Comparison of ENCODE assay signal across 21 cellular contexts in genomic region chr22:38302906-38303305, GRCh38. TPM values are rescaled to one million over a fixed set of nuclear protein-coding genes. Genes with fewer than 3 reads are reported as not detected.
DNase-seq lines count a peak whose midpoint lies in the region; ATAC-seq and TF ChIP-seq lines count a peak whose summit lies in the region.
"Had no signal": no experiment of that assay in that cellular context is flagged by ENCODE, and none has a peak within 500 bp of the region (broad histone marks: within the 10 kb centered on the region; RNA-seq: fewer than 3 reads in every experiment).

No MANE protein-coding gene starts in this region.

- H3K4me3 ChIP-seq in heart right ventricle, result no peak overlapping the region
- H3K4me3 ChIP-seq in RWPE2 (ENCODE audit: severe bottlenecking), result no peak overlapping the region
- H3K4me3 ChIP-seq: GM23338, HAP-1, MG63 had no signal

- peaks cover 17 to 79% (median 55%) of the 10 kb centered on the region in 9 donors for H3K4me1 ChIP-seq in heart right ventricle
- peaks cover 75% of the 10 kb centered on the region for H3K4me1 ChIP-seq in RWPE2 (ENCODE audit: insufficient read depth, poor library complexity, severe bottlenecking)

- H3K9me3 Mint-ChIP-seq in glutamatergic neuron (ENCODE audit: unreplicated experiment), result peaks cover 6% of the 10 kb centered on the region
- no peaks in the 10 kb centered on the region for H3K9me3 Mint-ChIP-seq in stimulated activated naive B cell treated with anti-CD40 and anti-IgM and Interleukin-4, amounts not matched to agents 10 μg/mL and 1 μg/mL and 100 μg/mL, for 72 hours
- no peaks in the 10 kb centered on the region for H3K9me3 Mint-ChIP-seq in WTC11
- H3K9me3 Mint-ChIP-seq: CD4-positive, CD25-positive, alpha-beta regulatory T cell; GM23338 had no signal

- TF ChIP-seq CTCF in heart right ventricle (IDR thresholded peaks at IDR 0.05), result no peak
- no peak for TF ChIP-seq CTCF in RWPE2 (IDR thresholded peaks at IDR 0.05; ENCODE audit: poor library complexity, severe bottlenecking)
- TF ChIP-seq CTCF in glutamatergic neuron (IDR thresholded peaks at IDR 0.05; ENCODE audit: partially characterized antibody, unreplicated experiment), result no peak
- no peak for TF ChIP-seq CTCF in WTC11 (IDR thresholded peaks at IDR 0.05)

- intact Hi-C loops in heart right ventricle (cut with DNase I), result no loop called here
- intact Hi-C loops in left cardiac atrium (cut with DNase I), result loop anchor here in 1 of 2 donors (10.0 kb wide), 1 partner anchor 188 kb away; the partner anchor contains the start of gene BAIAP2L2

- peaks cover 3% of the 10 kb centered on the region for H3K27me3 Mint-ChIP-seq in glutamatergic neuron (ENCODE audit: unreplicated experiment)
- H3K27me3 Mint-ChIP-seq in stimulated activated naive B cell treated with anti-CD40 and anti-IgM and Interleukin-4, amounts not matched to agents 10 μg/mL and 1 μg/mL and 100 μg/mL, for 72 hours, result no peaks in the 10 kb centered on the region
- H3K27me3 Mint-ChIP-seq in WTC11 (ENCODE audit: low read depth), result no peaks in the 10 kb centered on the region
- H3K27me3 Mint-ChIP-seq: CD4-positive, CD25-positive, alpha-beta regulatory T cell had no signal

- H3K9me3 ChIP-seq in heart right ventricle (no peaks in the 10 kb centered on the region), RWPE2 (ENCODE audit: severe bottlenecking) (no peaks in the 10 kb centered on the region)
- H3K9me3 ChIP-seq: HAP-1, MG63 had no signal

- CTCF ChIA-PET in WTC11 (lab: Charles Lee), result no interaction called here

- H3K4me1 Mint-ChIP-seq in glutamatergic neuron (ENCODE audit: low read depth, unreplicated experiment), result peaks cover 22% of the 10 kb centered on the region
- peaks cover 23 to 39% of the 10 kb centered on the region in 2 donors for H3K4me1 Mint-ChIP-seq in stimulated activated naive B cell treated with anti-CD40 and anti-IgM and Interleukin-4, amounts not matched to agents 10 μg/mL and 1 μg/mL and 100 μg/mL, for 72 hours
- peaks cover 35% of the 10 kb centered on the region for H3K4me1 Mint-ChIP-seq in WTC11

- H3K36me3 ChIP-seq in heart right ventricle (peaks cover 6 to 71% (median 53%) of the 10 kb centered on the region in 9 donors), RWPE2 (ENCODE audit: low read depth) (peaks cover 96% of the 10 kb centered on the region)

- WGBS in heart right ventricle, 2 donors, result 92 to 94% methylated on average over 19 of the region's 19 CpGs

- DNase-seq in heart right ventricle, result no peak
- DNase-seq in left cardiac atrium, result no peak
- DNase-seq in RWPE2 (ENCODE audit: low spot score), result no peak
- DNase-seq in glutamatergic neuron, result no peak
- no peak for DNase-seq in stimulated activated naive B cell treated with anti-CD40 and anti-IgM and Interleukin-4, amounts not matched to agents 10 μg/mL and 1 μg/mL and 100 μg/mL, for 72 hours
- DNase-seq in D341Med (ENCODE audit: low spot score), result no peak
- DNase-seq in WTC11 (ENCODE audit: low spot score), result no peak
- no peak for DNase-seq in NCI-H748 treated with DMSO at 0.1 percent for 48 hours (lab: John Stamatoyannopoulos, UW)
- DNase-seq: 8988T; CD4-positive, CD25-positive, alpha-beta regulatory T cell; KBM-7; MG63; NCI-H1105 treated with DMSO at 0.1 percent for 48 hours; NCI-H146; NCI-H1930; NCI-H2107; NCI-H524; NCI-H774; SHP77 had no signal

- no peak for ATAC-seq in heart right ventricle
- ATAC-seq in left cardiac atrium, result no peak
- ATAC-seq in RWPE2 (ENCODE audit: low read depth), result no peak
- no peak for ATAC-seq in stimulated activated naive B cell treated with anti-CD40 and anti-IgM and Interleukin-4, amounts not matched to agents 10 μg/mL and 1 μg/mL and 100 μg/mL, for 72 hours (replicated peaks)
- ATAC-seq in WTC11, result no peak
- ATAC-seq: GM23338 had no signal

- POLR2A ChIA-PET in WTC11 (lab: Charles Lee), result no interaction called here

- H3K36me3 Mint-ChIP-seq in glutamatergic neuron (ENCODE audit: unreplicated experiment) (no peaks in the 10 kb centered on the region), WTC11 (peaks cover 58% of the 10 kb centered on the region)
- peaks cover 30 to 50% of the 10 kb centered on the region in 2 donors for H3K36me3 Mint-ChIP-seq in stimulated activated naive B cell treated with anti-CD40 and anti-IgM and Interleukin-4, amounts not matched to agents 10 μg/mL and 1 μg/mL and 100 μg/mL, for 72 hours

- no peak overlapping the region for H3K4me3 Mint-ChIP-seq in glutamatergic neuron (ENCODE audit: unreplicated experiment)
- no peak overlapping the region for H3K4me3 Mint-ChIP-seq in stimulated activated naive B cell treated with anti-CD40 and anti-IgM and Interleukin-4, amounts not matched to agents 10 μg/mL and 1 μg/mL and 100 μg/mL, for 72 hours
- H3K4me3 Mint-ChIP-seq in WTC11, result no peak overlapping the region
- H3K4me3 Mint-ChIP-seq: CD4-positive, CD25-positive, alpha-beta regulatory T cell; GM23338 had no signal

- H3K27ac Mint-ChIP-seq in glutamatergic neuron (ENCODE audit: unreplicated experiment), result peak overlapping the region; percentile 38
- H3K27ac Mint-ChIP-seq in stimulated activated naive B cell treated with anti-CD40 and anti-IgM and Interleukin-4, amounts not matched to agents 10 μg/mL and 1 μg/mL and 100 μg/mL, for 72 hours, result peak overlapping the region; percentile 65
- H3K27ac Mint-ChIP-seq in WTC11, result no peak overlapping the region
- H3K27ac Mint-ChIP-seq: CD4-positive, CD25-positive, alpha-beta regulatory T cell had no signal

- no peaks in the 10 kb centered on the region for H3K27me3 ChIP-seq in heart right ventricle
- H3K27me3 ChIP-seq in RWPE2 (ENCODE audit: insufficient read depth, poor library complexity, severe bottlenecking), result no peaks in the 10 kb centered on the region
- H3K27me3 ChIP-seq: MG63 had no signal

- H3K27ac ChIP-seq in heart right ventricle, result peak overlapping the region in 7 of 10 donors; percentile 23 to 99 (median 73)
- peak overlapping the region; percentile 98 for H3K27ac ChIP-seq in RWPE2 (ENCODE audit: poor library complexity, severe bottlenecking)

TF ChIP-seq in WTC11, 78 proteins besides CTCF, POLR2A, EP300 and RAD21:
- TF ChIP-seq ZNF671 (CRISPR knock-in tag; IDR thresholded peaks at IDR 0.05), result no peak

RNA-seq across cellular contexts. Expression of gene CSNK1E, which starts 14.3 kb away (rescaled TPM):
- total RNA-seq in heart right ventricle (10 to 100 TPM; 64.1 to 88.1 (median 78.6) TPM), left cardiac atrium (10 to 100 TPM; 69.2 to 90.5 TPM), glutamatergic neuron (ENCODE audit: unreplicated experiment) (402 TPM), WTC11 (2021) (262 to 271 TPM (median 265 TPM) in 3 replicates)
- polyA plus RNA-seq in heart right ventricle, result 10 to 100 TPM; 81.6 to 83.4 TPM

RNA-seq across cellular contexts. Expression of gene TMEM184B, which starts 30.1 kb away (rescaled TPM):
- total RNA-seq in heart right ventricle (10 to 100 TPM; 36.2 to 51.6 (median 46.1) TPM), left cardiac atrium (10 to 100 TPM; 47.2 to 60.3 TPM), glutamatergic neuron (ENCODE audit: unreplicated experiment) (81.0 TPM), WTC11 (2021) (85.9 to 89.7 TPM (median 88.1 TPM) in 3 replicates)
- polyA plus RNA-seq in heart right ventricle, result 10 to 100 TPM; 20.8 to 29.7 TPM
